In genomic region chr1:11692899-11693590, GRCh38 we compare ENCODE assay signal across 8 cellular contexts. TPM values are rescaled to one million over a fixed set of nuclear protein-coding genes. Genes with fewer than 3 reads are reported as not detected.
DNase-seq lines count a peak whose midpoint lies in the region; ATAC-seq lines count a peak whose summit lies in the region.

No MANE protein-coding gene starts in this region.

- peak; percentile 94 for DNase-seq in AG20443 (ENCODE audit: low spot score)
- DNase-seq in LoVo (ENCODE audit: low spot score), result peak; percentile 59
- DNase-seq in activated CD8-positive, alpha-beta memory T cell treated with anti-CD3 and anti-CD28 coated beads, Interleukin-2, amount 50 U/mL, for 4 hours, result peak; percentile 51
- peak; percentile 52 for DNase-seq in glomerular endothelial cell (ENCODE audit: extremely low read depth, low read depth, low spot score)
- peak in 2 of 3 donors; percentile 12 to 32 for DNase-seq in stimulated activated CD4-positive, alpha-beta T cell treated with anti-CD3 and anti-CD28 coated beads, TNF-alpha, amount 100 ng/mL, for 48 hours (ENCODE audit: low read depth in 3 of 3)
- DNase-seq in HT-29 (ENCODE audit: low spot score), result no peak
- no peak for DNase-seq in putamen (ENCODE audit: low spot score)

- no peak for ATAC-seq in GM19351 (IDR thresholded peaks at IDR 0.05; ENCODE audit: unreplicated experiment)

RNA-seq across cellular contexts. Expression of gene DRAXIN, which starts 1.5 kb away (rescaled TPM):
- 0.29 and 0.68 TPM in 2 replicates for total RNA-seq in glomerular endothelial cell
- total RNA-seq in HT-29 (2014; rRNA removed; shearing (Covaris generic)), result not detected in 2 replicates

RNA-seq across cellular contexts. Expression of gene MAD2L2, which starts 12.1 kb away (rescaled TPM):
- total RNA-seq in glomerular endothelial cell, result 30.0 and 35.1 TPM in 2 replicates
- 74.0 and 80.2 TPM in 2 replicates for total RNA-seq in HT-29 (2014; rRNA removed; shearing (Covaris generic))

RNA-seq across cellular contexts. Expression of gene FBXO6, which starts 29.0 kb away (rescaled TPM):
- 9.0 and 12.4 TPM in 2 replicates for total RNA-seq in glomerular endothelial cell
- total RNA-seq in HT-29 (2014; rRNA removed; shearing (Covaris generic)), result not detected in 2 replicates

RNA-seq across cellular contexts. Expression of gene FBXO44, which starts 38.4 kb away (rescaled TPM):
- total RNA-seq in glomerular endothelial cell, result 12.4 and 15.2 TPM in 2 replicates
- total RNA-seq in HT-29 (2014; rRNA removed; shearing (Covaris generic)), result 0.26 and 0.33 TPM in 2 replicates

RNA-seq across cellular contexts. Expression of gene FBXO2, which starts 38.8 kb away (rescaled TPM):
- total RNA-seq in glomerular endothelial cell, result 0.12 and 0.92 TPM in 2 replicates
- not detected in 2 replicates for total RNA-seq in HT-29 (2014; rRNA removed; shearing (Covaris generic))

Comparison
In these comparisons a context has a peak if more than half of its experiments do, and no peak if none do; other contexts are left out.
1. DNase-seq: peak in AG20443 (single experiment), LoVo (single experiment), activated CD8-positive, alpha-beta memory T cell treated with anti-CD3 and anti-CD28 coated beads, Interleukin-2, amount 50 U/mL, for 4 hours (single experiment), glomerular endothelial cell (single experiment) and stimulated activated CD4-positive, alpha-beta T cell treated with anti-CD3 and anti-CD28 coated beads, TNF-alpha, amount 100 ng/mL, for 48 hours (2 of 3); none in HT-29 (single experiment) and putamen (single experiment).